Comparison of ENCODE assay signal across 21 cellular contexts in genomic region chr14:34920339-34920738, GRCh38. TPM values are rescaled to one million over a fixed set of nuclear protein-coding genes. Genes with fewer than 3 reads are reported as not detected.
DNase-seq lines count a peak whose midpoint lies in the region; ATAC-seq, FAIRE-seq and TF ChIP-seq lines count a peak whose summit lies in the region.
"Had no signal": no experiment of that assay in that cellular context is flagged by ENCODE, and none has a peak within 500 bp of the region (broad histone marks: within the 10 kb centered on the region; RNA-seq: fewer than 3 reads in every experiment).

No MANE protein-coding gene starts in this region.

- intact Hi-C loops in Right ventricle myocardium inferior (cut with DNase I) = no loop called here
- intact Hi-C loops in cardiac septum (cut with DNase I) = no loop called here

- H3K79me2 ChIP-seq in astrocyte (ENCODE audit: insufficient read depth, low read length) = no peaks in the 10 kb centered on the region

- ATAC-seq in Right ventricle myocardium inferior = no peak
- ATAC-seq: SK-N-SH treated with all-trans-retinoic acid at 6 μM for 48 hours had no signal

- H3K36me3 Mint-ChIP-seq in astrocyte (ENCODE audit: low read depth, unreplicated experiment) = peaks cover 2% of the 10 kb centered on the region

- no peak overlapping the region for H3K9ac ChIP-seq in astrocyte (ENCODE audit: low read length)

- in situ Hi-C loops in G401 (cut with HindIII; ENCODE audit: low sequenced_read_pairs) = no loop called here

- no peaks in the 10 kb centered on the region for H3K27me3 Mint-ChIP-seq in astrocyte (ENCODE audit: low read depth, unreplicated experiment)
- H3K27me3 Mint-ChIP-seq: CD4-positive, alpha-beta memory T cell had no signal

- TF ChIP-seq CTCF in astrocyte (IDR thresholded peaks at IDR 0.05; ENCODE audit: insufficient read depth, low read depth, low read length) (no peak), neutrophil (IDR thresholded peaks at IDR 0.05) (no peak)

- no peak overlapping the region for H3K4me2 ChIP-seq in astrocyte (ENCODE audit: low read length)

- no peak overlapping the region for H2AFZ ChIP-seq in astrocyte (ENCODE audit: low read depth, low read length)

- DNase-seq in ELR (ENCODE audit: low read depth) (peak; percentile 40), HT1080 (ENCODE audit: low read depth) (peak; percentile 13), astrocyte (ENCODE audit: low read depth) (peak; percentile 7), hypothalamus (lab: John Stamatoyannopoulos, UW) (no peak), Right ventricle myocardium inferior (ENCODE audit: missing footprints) (no peak), cardiac septum (ENCODE audit: low spot score) (no peak), G401 (ENCODE audit: low spot score) (no peak)
- DNase-seq: BE2C; CD4-positive, alpha-beta memory T cell; DMS79 treated with DMSO at 0.1 percent for 48 hours; H7; NCI-H1417 treated with DMSO at 0.1 percent for 48 hours; NCI-H1930; NCI-H510A; Peyer's patch; SHP77 treated with DMSO at 0.1 percent for 48 hours had no signal

- H3K27me3 ChIP-seq in astrocyte (ENCODE audit: insufficient read depth, low read length) = no peaks in the 10 kb centered on the region
- no peaks in the 10 kb centered on the region for H3K27me3 ChIP-seq in neutrophil
- H3K27me3 ChIP-seq: BE2C, Peyer's patch had no signal

- H3K4me1 ChIP-seq in astrocyte (ENCODE audit: insufficient read depth, low read length) (no peaks in the 10 kb centered on the region), neutrophil (ENCODE audit: control insufficient read depth in 1 of 2, insufficient read depth in 1 of 2, low read depth in 1 of 2, low read length in 1 of 2) (peaks cover 16 to 27% of the 10 kb centered on the region in 2 experiments)
- H3K4me1 ChIP-seq: BE2C, Peyer's patch had no signal

- H3K4me3 Mint-ChIP-seq in astrocyte (ENCODE audit: unreplicated experiment) = no peak overlapping the region
- H3K4me3 Mint-ChIP-seq: CD4-positive, alpha-beta memory T cell; T-helper 1 cell treated with Interleukin-12 subunit alpha and Interleukin-12 subunit beta and Interleukin-4 antibody, amounts not matched to agents 30 μg/mL and 1 μg/mL, for 36 hours had no signal

- H3K9me3 ChIP-seq in astrocyte (ENCODE audit: insufficient read depth, low read depth, low read length) = no peaks in the 10 kb centered on the region
- no peaks in the 10 kb centered on the region for H3K9me3 ChIP-seq in neutrophil
- H3K9me3 ChIP-seq: BE2C, Peyer's patch had no signal

- no peak overlapping the region for H3K27ac ChIP-seq in astrocyte (ENCODE audit: low read depth, low read length)
- peak overlapping the region; percentile 56 for H3K27ac ChIP-seq in neutrophil
- H3K27ac ChIP-seq: Peyer's patch had no signal

- no peak overlapping the region for H3K4me3 ChIP-seq in astrocyte (ENCODE audit: insufficient read depth, low read depth, low read length)
- H3K4me3 ChIP-seq in neutrophil (ENCODE audit: low read depth in 1 of 2, low read length in 1 of 2) = no peak overlapping the region
- H3K4me3 ChIP-seq: Peyer's patch had no signal

- no peaks in the 10 kb centered on the region for H3K4me1 Mint-ChIP-seq in astrocyte (ENCODE audit: low read depth, unreplicated experiment)
- H3K4me1 Mint-ChIP-seq: CD4-positive, alpha-beta memory T cell had no signal

- no peaks in the 10 kb centered on the region for H3K9me3 Mint-ChIP-seq in astrocyte (ENCODE audit: unreplicated experiment)
- H3K9me3 Mint-ChIP-seq: CD4-positive, alpha-beta memory T cell; T-helper 1 cell treated with Interleukin-12 subunit alpha and Interleukin-12 subunit beta and Interleukin-4 antibody, amounts not matched to agents 30 μg/mL and 1 μg/mL, for 36 hours had no signal

- H3K27ac Mint-ChIP-seq in astrocyte (ENCODE audit: unreplicated experiment) = no peak overlapping the region
- H3K27ac Mint-ChIP-seq: T-helper 1 cell treated with Interleukin-12 subunit alpha and Interleukin-12 subunit beta and Interleukin-4 antibody, amounts not matched to agents 30 μg/mL and 1 μg/mL, for 36 hours had no signal

- H4K20me1 ChIP-seq in astrocyte (ENCODE audit: insufficient read depth, low read length) = no peaks in the 10 kb centered on the region

- FAIRE-seq in astrocyte (lab: Jason Lieb, UNC) = no peak
- FAIRE-seq: GM19239, HTR-8/SVneo had no signal

- H3K36me3 ChIP-seq in astrocyte (ENCODE audit: insufficient read depth, low read length) = no peaks in the 10 kb centered on the region
- H3K36me3 ChIP-seq in neutrophil = no peaks in the 10 kb centered on the region
- H3K36me3 ChIP-seq: BE2C, Peyer's patch had no signal

RNA-seq across cellular contexts. Expression of gene BAZ1A, which starts 45.2 kb away (rescaled TPM):
- 24.5 and 27.4 TPM in 2 replicates for total RNA-seq in HT1080 (2014; rRNA removed; shearing (Covaris generic))
- 17.7 and 19.7 TPM in 2 replicates for polyA plus RNA-seq in HT1080 (2015; cell fraction: cytosol; rRNA removed)
- polyA plus RNA-seq in HT1080 (2015; cell fraction: nucleus; rRNA removed) = 45.7 and 46.5 TPM in 2 replicates
- 36.5 and 36.9 TPM in 2 replicates for total RNA-seq in astrocyte
- total RNA-seq in Right ventricle myocardium inferior = 5.6 TPM
- 8.4 TPM for total RNA-seq in cardiac septum
- 9.1 and 13.7 TPM in 2 replicates for total RNA-seq in G401 (2014; rRNA removed; shearing (Covaris generic))

Comparison
In these comparisons a context has a peak if more than half of its experiments do, and no peak if none do; other contexts are left out.
1. DNase-seq: peak in ELR (single experiment), HT1080 (single experiment) and astrocyte (single experiment); none in hypothalamus (0 of 51), Right ventricle myocardium inferior (single experiment), cardiac septum (single experiment) and G401 (single experiment).